In the genomic region with DNA sequence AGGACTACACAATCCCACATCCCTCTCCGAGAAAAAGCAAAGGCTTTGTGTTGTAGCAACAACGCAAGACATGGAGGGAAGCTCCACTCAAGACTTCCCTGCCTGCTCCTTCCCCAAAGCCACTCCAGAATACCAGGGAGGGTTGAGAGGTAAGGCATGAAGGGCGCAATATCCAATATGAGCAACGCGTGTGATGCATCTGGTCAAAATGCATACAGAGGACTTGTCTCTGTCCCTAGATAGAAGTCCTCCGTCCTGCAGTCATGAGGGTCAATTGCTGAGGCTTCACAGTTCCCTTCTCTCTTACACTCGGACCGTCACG, we compare ENCODE assay signal across 8 cellular contexts. TPM values are rescaled to one million over a fixed set of nuclear protein-coding genes. Genes with fewer than 3 reads are reported as not detected.
DNase-seq lines count a peak whose midpoint lies in the region; ATAC-seq and TF ChIP-seq lines count a peak whose summit lies in the region.

No MANE protein-coding gene starts in this region.

- no peaks in the 10 kb centered on the region for H3K27me3 ChIP-seq in dorsolateral prefrontal cortex

- H3K4me3 Mint-ChIP-seq in activated naive CD4-positive, alpha-beta T cell treated with anti-CD3 and anti-CD28 coated beads for 36 hours, result peak overlapping the region; percentile 100
- peak overlapping the region; percentile 90 to 100 (median 98) for H3K4me3 Mint-ChIP-seq in naive thymus-derived CD8-positive, alpha-beta T cell

- intact Hi-C loops in activated naive CD4-positive, alpha-beta T cell treated with anti-CD3 and anti-CD28 coated beads for 36 hours (cut with micrococcal nuclease), result loop anchor here (1.0 to 5.0 kb wide), 7 partner anchors 388 to 1147 kb away; a partner anchor contains a TSS
- intact Hi-C loops in dorsolateral prefrontal cortex (cut with DNase I), result loop anchor here (10.0 kb wide), 3 partner anchors 85 to 625 kb away; a partner anchor contains a TSS

- CTCF ChIA-PET in activated naive CD4-positive, alpha-beta T cell treated with anti-CD3 and anti-CD28 coated beads for 36 hours (lab: Charles Lee), result no interaction called here

- peaks cover 3% of the 10 kb centered on the region for H3K36me3 Mint-ChIP-seq in activated naive CD4-positive, alpha-beta T cell treated with anti-CD3 and anti-CD28 coated beads for 36 hours (ENCODE audit: low read depth)
- peaks cover under 1% of the 10 kb centered on the region in 3 donors for H3K36me3 Mint-ChIP-seq in naive thymus-derived CD8-positive, alpha-beta T cell

- no peak for TF ChIP-seq CTCF in dorsolateral prefrontal cortex (IDR thresholded peaks at IDR 0.05 in 54 of 56, conservative IDR thresholded peaks at IDR 0.05 in 2 of 56; ENCODE audit: low read depth in 1 of 56, partially characterized antibody in 56 of 56)

- H3K4me1 Mint-ChIP-seq in activated naive CD4-positive, alpha-beta T cell treated with anti-CD3 and anti-CD28 coated beads for 36 hours (ENCODE audit: low read depth), result peaks cover 44% of the 10 kb centered on the region
- peaks cover 34 to 84% (median 74%) of the 10 kb centered on the region in 4 donors for H3K4me1 Mint-ChIP-seq in naive thymus-derived CD8-positive, alpha-beta T cell

- H3K27ac ChIP-seq in dorsolateral prefrontal cortex, result peak overlapping the region in 57 of 59 donors; percentile 46 to 98 (median 89)

- peak overlapping the region; percentile 59 to 99 (median 91) for H3K4me3 ChIP-seq in dorsolateral prefrontal cortex

- no peak for DNase-seq in activated naive CD4-positive, alpha-beta T cell treated with anti-CD3 and anti-CD28 coated beads for 36 hours
- DNase-seq in activated naive CD4-positive, alpha-beta T cell (lab: John Stamatoyannopoulos, UW), result no peak
- peak; percentile 25 for DNase-seq in NOMO-1 treated with DMSO at 0.1 percent for 48 hours (lab: John Stamatoyannopoulos, UW; ENCODE audit: unreplicated experiment)
- no peak for DNase-seq in dorsolateral prefrontal cortex
- DNase-seq in naive thymus-derived CD8-positive, alpha-beta T cell, result peak in 1 of 10 donors; percentile 18
- no peak for DNase-seq in NCI-H774 (lab: John Stamatoyannopoulos, UW)

- ATAC-seq in naive thymus-derived CD8-positive, alpha-beta T cell, result peak in 1 of 2 donors; percentile 2
- ATAC-seq in HG03025 (IDR thresholded peaks at IDR 0.05; ENCODE audit: low FRiP score, unreplicated experiment) (no peak), HG02870 (IDR thresholded peaks at IDR 0.05; ENCODE audit: unreplicated experiment) (no peak)

- H3K27ac Mint-ChIP-seq in activated naive CD4-positive, alpha-beta T cell treated with anti-CD3 and anti-CD28 coated beads for 36 hours, result peak overlapping the region; percentile 96
- H3K27ac Mint-ChIP-seq in naive thymus-derived CD8-positive, alpha-beta T cell, result peak overlapping the region; percentile 92 to 99 (median 98)

- POLR2A ChIA-PET in naive thymus-derived CD8-positive, alpha-beta T cell (lab: Charles Lee), result interaction anchor here (0.6 to 3.0 kb wide), 7 partner anchors 19 to 1567 kb away, joined by 3 to 34 read pairs (median 5); a partner anchor contains a TSS

- no peaks in the 10 kb centered on the region for H3K9me3 Mint-ChIP-seq in activated naive CD4-positive, alpha-beta T cell treated with anti-CD3 and anti-CD28 coated beads for 36 hours
- no peaks in the 10 kb centered on the region for H3K9me3 Mint-ChIP-seq in naive thymus-derived CD8-positive, alpha-beta T cell

- no peaks in the 10 kb centered on the region for H3K27me3 Mint-ChIP-seq in activated naive CD4-positive, alpha-beta T cell treated with anti-CD3 and anti-CD28 coated beads for 36 hours (ENCODE audit: low read depth)
- H3K27me3 Mint-ChIP-seq in naive thymus-derived CD8-positive, alpha-beta T cell, result no peaks in the 10 kb centered on the region

RNA-seq across cellular contexts. Expression of a gene that starts 0.5 kb away (rescaled TPM):
- total RNA-seq in activated naive CD4-positive, alpha-beta T cell treated with anti-CD3 and anti-CD28 coated beads for 36 hours, result 10 to 100 TPM; 35.9 to 38.8 TPM
- 10 to 100 TPM; 40.1 to 94.4 (median 74.7) TPM for total RNA-seq in dorsolateral prefrontal cortex
- 10 to 100 TPM; 66.2 to 66.9 TPM for total RNA-seq in naive thymus-derived CD8-positive, alpha-beta T cell
- 10 to 100 TPM; 40.9 to 51.8 (median 48.8) TPM for polyA plus RNA-seq in naive thymus-derived CD8-positive, alpha-beta T cell

RNA-seq across cellular contexts. Expression of a gene that starts 0.9 kb away (rescaled TPM):
- total RNA-seq in activated naive CD4-positive, alpha-beta T cell treated with anti-CD3 and anti-CD28 coated beads for 36 hours, result 10 to 100 TPM; 19.6 to 20.2 TPM
- 100 to 1,000 TPM in 101 of 120 experiments, 10 to 100 TPM in 19; 76.7 to 193 (median 117) TPM for total RNA-seq in dorsolateral prefrontal cortex
- 10 to 100 TPM; 49.7 to 54.1 TPM for total RNA-seq in naive thymus-derived CD8-positive, alpha-beta T cell
- 10 to 100 TPM; 11.7 to 17.9 (median 15.4) TPM for polyA plus RNA-seq in naive thymus-derived CD8-positive, alpha-beta T cell
